8 cellular contexts compared by ENCODE assay signal in the genomic region with DNA sequence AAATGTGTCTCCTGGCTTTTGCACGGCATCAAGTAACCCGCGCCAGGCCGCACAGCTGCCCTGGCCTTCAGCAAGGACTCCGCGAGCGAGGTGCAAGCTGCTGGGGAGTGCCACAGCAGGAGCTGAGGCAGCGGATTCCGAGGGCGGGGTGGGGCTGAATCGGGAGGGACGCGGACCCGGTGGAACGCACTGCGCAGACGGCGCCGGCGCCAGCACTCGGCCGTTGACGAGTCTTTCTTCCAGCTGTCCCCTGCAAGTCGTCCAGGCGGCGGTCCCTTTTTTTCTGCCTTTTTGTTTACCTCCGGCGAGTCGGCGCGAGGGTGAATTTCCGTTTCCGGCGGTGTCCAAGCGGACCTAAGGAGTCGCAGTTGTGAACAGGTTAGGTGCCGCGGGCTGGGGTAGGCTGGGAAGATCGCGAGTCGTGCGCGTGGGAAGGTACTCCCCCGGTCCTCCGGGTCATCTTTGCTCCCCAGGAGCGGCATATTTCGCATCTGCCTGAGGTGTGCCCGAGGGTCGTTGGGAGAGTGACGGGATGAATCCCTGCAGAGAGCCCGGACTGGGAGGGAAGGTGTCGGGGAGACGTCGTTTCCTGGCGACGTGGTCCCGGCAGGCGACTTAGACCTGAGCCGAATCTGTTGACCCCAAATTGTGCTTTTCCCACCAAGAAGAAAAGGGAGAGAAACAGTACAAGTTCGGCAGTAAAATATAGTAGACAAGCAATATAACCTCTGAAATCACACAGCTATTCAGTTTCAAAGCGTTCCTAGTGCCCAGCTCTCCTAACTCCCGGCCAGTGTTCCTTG.
A peak's percentile ranks its signal among the peaks of the same experiment; 100 is the strongest.
DNase-seq lines count a peak whose midpoint lies in the region; ATAC-seq and TF ChIP-seq lines count a peak whose summit lies in the region.
"Not testable (repeated sequence)": the region's sequence is repeated elsewhere in the genome, so short reads cannot be mapped to it uniquely, and the experiment has no call there.

No MANE protein-coding gene starts in this region.

- 1% methylated on average over 29 to 46 of the region's 62 CpGs for WGBS in GM23248 (ENCODE audit: low coverage in 1 of 2, low lambda C conversion rate in 2 of 2, missing lambda C conversion rate in 2 of 2), 2 experiments

- H3K9ac ChIP-seq in GM23248, result peak overlapping the region; percentile 91

- H4K20me1 ChIP-seq in GM23248 (ENCODE audit: insufficient read depth), result not testable (repeated sequence)

- peak overlapping the region; percentile 71 to 96 (median 94) for H3K4me3 Mint-ChIP-seq in naive thymus-derived CD8-positive, alpha-beta T cell
- H3K4me3 Mint-ChIP-seq in stimulated activated effector memory CD8-positive, alpha-beta T cell treated with anti-CD3 and anti-CD28 coated beads, Interleukin-12 subunit alpha, Interleukin-12 subunit beta, amount 100 ng/mL, for 72 hours, result peak overlapping the region; percentile 91

- H3F3A ChIP-seq in GM23248 (ENCODE audit: insufficient read depth), result not testable (repeated sequence)

- peak overlapping the region; percentile 91 for H2AFZ ChIP-seq in GM23248

- peak; percentile 64 for DNase-seq in DMS53 treated with DMSO at 0.1 percent for 48 hours (lab: John Stamatoyannopoulos, UW; ENCODE audit: unreplicated experiment)
- DNase-seq in GM23248, result peak; percentile 65
- peak; percentile 31 to 66 for DNase-seq in Kasumi-1 (lab: John Stamatoyannopoulos, UW)
- DNase-seq in activated gamma-delta T cell treated with anti-CD3 and anti-CD28 coated beads, Interleukin-2, amount 50 U/mL, for 16 hours (ENCODE audit: low read depth), result peak; percentile 46
- DNase-seq in foreskin keratinocyte, result peak; percentile 69 to 74
- peak in 9 of 10 donors; percentile 8 to 74 (median 45) for DNase-seq in naive thymus-derived CD8-positive, alpha-beta T cell
- DNase-seq in stimulated activated effector memory CD8-positive, alpha-beta T cell treated with anti-CD3 and anti-CD28 coated beads, Interleukin-12 subunit alpha, Interleukin-12 subunit beta, amount 100 ng/mL, for 72 hours (ENCODE audit: low spot score in 2 of 2), result peak; percentile 44 to 73

- not testable (repeated sequence) for H3K27me3 ChIP-seq in GM23248 (replicated peaks; ENCODE audit: insufficient read depth); foreskin keratinocyte

- POLR2A ChIA-PET in naive thymus-derived CD8-positive, alpha-beta T cell (lab: Charles Lee), result interaction anchor here (0.6 kb wide), 1 partner anchor 878 kb away, joined by 4 read pairs; no protein-coding TSS in a partner anchor

- not testable (repeated sequence) for H3K4me1 ChIP-seq in GM23248 (ENCODE audit: insufficient read depth); foreskin keratinocyte

- peak overlapping the region; percentile 92 for H3K4me3 ChIP-seq in GM23248

- ATAC-seq in foreskin keratinocyte, result peak; percentile 77
- ATAC-seq in naive thymus-derived CD8-positive, alpha-beta T cell, result peak; percentile 74 to 75
- peak; percentile 82 for ATAC-seq in stimulated activated effector memory CD8-positive, alpha-beta T cell treated with anti-CD3 and anti-CD28 coated beads, Interleukin-12 subunit alpha, Interleukin-12 subunit beta, amount 100 ng/mL, for 72 hours

- peak overlapping the region; percentile 67 to 95 (median 87) for H3K27ac Mint-ChIP-seq in naive thymus-derived CD8-positive, alpha-beta T cell
- peak overlapping the region; percentile 93 for H3K27ac Mint-ChIP-seq in stimulated activated effector memory CD8-positive, alpha-beta T cell treated with anti-CD3 and anti-CD28 coated beads, Interleukin-12 subunit alpha, Interleukin-12 subunit beta, amount 100 ng/mL, for 72 hours

- H3K36me3 Mint-ChIP-seq in naive thymus-derived CD8-positive, alpha-beta T cell, result not testable (repeated sequence)
- peaks cover 11% of the 10 kb centered on the region for H3K36me3 Mint-ChIP-seq in stimulated activated effector memory CD8-positive, alpha-beta T cell treated with anti-CD3 and anti-CD28 coated beads, Interleukin-12 subunit alpha, Interleukin-12 subunit beta, amount 100 ng/mL, for 72 hours

- peak; percentile 54 for TF ChIP-seq POLR2A in Raji (IDR thresholded peaks at IDR 0.05; ENCODE audit: insufficient read depth, low read depth, low read length)

- TF ChIP-seq CTCF in foreskin keratinocyte (conservative IDR thresholded peaks at IDR 0.05), result not testable (repeated sequence)

- in situ Hi-C loops in GM23248 (cut with MboI), result not testable (repeated sequence)

- not testable (repeated sequence) for H3K27me3 Mint-ChIP-seq in naive thymus-derived CD8-positive, alpha-beta T cell

- peaks cover 3 to 11% (median 4%) of the 10 kb centered on the region in 4 donors for H3K4me1 Mint-ChIP-seq in naive thymus-derived CD8-positive, alpha-beta T cell
- H3K4me1 Mint-ChIP-seq in stimulated activated effector memory CD8-positive, alpha-beta T cell treated with anti-CD3 and anti-CD28 coated beads, Interleukin-12 subunit alpha, Interleukin-12 subunit beta, amount 100 ng/mL, for 72 hours, result peaks cover 13% of the 10 kb centered on the region

- H3K36me3 ChIP-seq in GM23248 (ENCODE audit: low read depth), result not testable (repeated sequence)

- not testable (repeated sequence) for H3K9me3 ChIP-seq in GM23248 (ENCODE audit: low read depth)

- H3K9me3 Mint-ChIP-seq in naive thymus-derived CD8-positive, alpha-beta T cell; stimulated activated effector memory CD8-positive, alpha-beta T cell treated with anti-CD3 and anti-CD28 coated beads, Interleukin-12 subunit alpha, Interleukin-12 subunit beta, amount 100 ng/mL, for 72 hours: not testable (repeated sequence)

- H3K79me2 ChIP-seq in GM23248 (ENCODE audit: insufficient read depth), result not testable (repeated sequence)

- H3K9me2 ChIP-seq in GM23248 (ENCODE audit: insufficient read depth), result not testable (repeated sequence)

- H3K27ac ChIP-seq in GM23248, result peak overlapping the region; percentile 85
- not testable (repeated sequence) for H3K27ac ChIP-seq in foreskin keratinocyte

- H3K4me2 ChIP-seq in GM23248 (ENCODE audit: unreplicated experiment), result peak overlapping the region; percentile 81
